ENCODE assay signal across 14 cellular contexts in the genomic region with DNA sequence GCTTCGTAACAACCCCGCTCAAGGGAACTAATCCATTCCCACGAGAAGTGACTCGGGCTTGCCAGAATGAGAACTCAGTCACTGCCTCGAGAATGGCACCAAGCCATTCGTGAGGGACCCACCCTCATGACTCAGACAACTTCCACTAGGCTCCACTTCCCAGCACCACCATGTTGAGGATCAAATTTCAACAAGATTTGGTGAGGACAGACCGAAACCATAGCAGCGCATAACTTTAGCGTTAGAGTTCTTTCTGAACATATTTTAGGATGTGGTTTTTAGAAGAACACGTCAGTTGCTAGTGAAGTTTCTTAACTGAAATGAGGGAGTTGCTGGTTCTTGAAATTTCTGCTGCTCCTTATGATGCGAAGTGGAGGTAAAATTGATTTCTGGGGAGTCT. TPM values are rescaled to one million over a fixed set of nuclear protein-coding genes. Genes with fewer than 3 reads are reported as not detected.
DNase-seq lines count a peak whose midpoint lies in the region; ATAC-seq and TF ChIP-seq lines count a peak whose summit lies in the region.
"Had no signal": no experiment of that assay in that cellular context is flagged by ENCODE, and none has a peak within 500 bp of the region (broad histone marks: within the 10 kb centered on the region; RNA-seq: fewer than 3 reads in every experiment).

No MANE protein-coding gene starts in this region.

- peak; percentile 13 for DNase-seq in GM06990 (ENCODE audit: extremely low read depth, insufficient read length)
- peak; percentile 52 for DNase-seq in RKO (ENCODE audit: low spot score)
- peak; percentile 34 for DNase-seq in dedifferentiated amniotic fluid mesenchymal stem cell (ENCODE audit: extremely low spot score)
- no peak for DNase-seq in left lung
- DNase-seq in NCI-H2029 (lab: John Stamatoyannopoulos, UW) = no peak
- DNase-seq: activated CD8-positive, alpha-beta memory T cell treated with anti-CD3 and anti-CD28 coated beads, Interleukin-2, amount 50 U/mL, for 4 hours; NCI-H187; T-helper 9 cell had no signal

- no peak overlapping the region for H3K4me3 ChIP-seq in GM06990 (replicated peaks; ENCODE audit: low read depth, low read length)
- H3K4me3 ChIP-seq in skeletal muscle satellite cell (ENCODE audit: low read length) = peak overlapping the region; percentile 37
- H3K4me3 ChIP-seq in left lung = no peak overlapping the region
- H3K4me3 ChIP-seq: esophagus muscularis mucosa, suprapubic skin had no signal

- H3K27ac ChIP-seq in left lung = no peak overlapping the region
- H3K27ac ChIP-seq: esophagus muscularis mucosa, neutrophil, suprapubic skin had no signal

- intact Hi-C loops in left lung (cut with DNase I) = no loop called here

- H3K36me3 ChIP-seq in GM06990 (ENCODE audit: control insufficient read depth, insufficient read depth, low read length) (no peaks in the 10 kb centered on the region), skeletal muscle satellite cell (ENCODE audit: insufficient read depth, low read length) (no peaks in the 10 kb centered on the region), left lung (no peaks in the 10 kb centered on the region)
- H3K36me3 ChIP-seq: esophagus muscularis mucosa, neutrophil, suprapubic skin had no signal

- H3K27me3 ChIP-seq in GM06990 (replicated peaks; ENCODE audit: control insufficient read depth, insufficient read depth, low read length) = no peaks in the 10 kb centered on the region
- no peaks in the 10 kb centered on the region for H3K27me3 ChIP-seq in skeletal muscle satellite cell (ENCODE audit: control insufficient read depth, insufficient read depth, low read length)
- no peaks in the 10 kb centered on the region for H3K27me3 ChIP-seq in left lung
- H3K27me3 ChIP-seq: esophagus muscularis mucosa, neutrophil, suprapubic skin had no signal

- no peak for TF ChIP-seq CTCF in GM06990 (IDR thresholded peaks at IDR 0.05; ENCODE audit: insufficient read depth, low read length, poor library complexity, severe bottlenecking)
- no peak for TF ChIP-seq CTCF in left lung (IDR thresholded peaks at IDR 0.05)

- H3K9me3 ChIP-seq in skeletal muscle satellite cell (replicated peaks; ENCODE audit: low read length) (peaks cover 7% of the 10 kb centered on the region), left lung (no peaks in the 10 kb centered on the region)
- H3K9me3 ChIP-seq: esophagus muscularis mucosa, neutrophil, suprapubic skin had no signal

- ATAC-seq in left lung (no peak), HG02970 (IDR thresholded peaks at IDR 0.05; ENCODE audit: low FRiP score, unreplicated experiment) (no peak), GM21360 (IDR thresholded peaks at IDR 0.05; ENCODE audit: unreplicated experiment) (no peak)

- peak overlapping the region; percentile 82 for H3K9ac ChIP-seq in skeletal muscle satellite cell (ENCODE audit: low read depth, low read length)

- H3K4me1 ChIP-seq in skeletal muscle satellite cell (ENCODE audit: control insufficient read depth, insufficient read depth, low read length) (peaks cover 37% of the 10 kb centered on the region), left lung (peaks cover 6 to 10% of the 10 kb centered on the region in 2 donors)
- H3K4me1 ChIP-seq: suprapubic skin had no signal

- peak overlapping the region; percentile 72 for H3K4me2 ChIP-seq in skeletal muscle satellite cell (ENCODE audit: low read length)

RNA-seq across cellular contexts. Expression of a gene that starts 13.5 kb away (rescaled TPM):
- 41.3 and 52.2 TPM in 2 replicates for total RNA-seq in skeletal muscle satellite cell (2012; rRNA removed)
- total RNA-seq in left lung = 10 to 100 TPM; 69.2 to 88.4 TPM

Comparison
In these comparisons a context has a peak if more than half of its experiments do, and no peak if none do; other contexts are left out.
1. DNase-seq: peak in GM06990 (single experiment), RKO (single experiment) and dedifferentiated amniotic fluid mesenchymal stem cell (single experiment); none in left lung (0 of 2) and NCI-H2029 (single experiment).